ENCODE assay signal across 21 cellular contexts in the genomic region with DNA sequence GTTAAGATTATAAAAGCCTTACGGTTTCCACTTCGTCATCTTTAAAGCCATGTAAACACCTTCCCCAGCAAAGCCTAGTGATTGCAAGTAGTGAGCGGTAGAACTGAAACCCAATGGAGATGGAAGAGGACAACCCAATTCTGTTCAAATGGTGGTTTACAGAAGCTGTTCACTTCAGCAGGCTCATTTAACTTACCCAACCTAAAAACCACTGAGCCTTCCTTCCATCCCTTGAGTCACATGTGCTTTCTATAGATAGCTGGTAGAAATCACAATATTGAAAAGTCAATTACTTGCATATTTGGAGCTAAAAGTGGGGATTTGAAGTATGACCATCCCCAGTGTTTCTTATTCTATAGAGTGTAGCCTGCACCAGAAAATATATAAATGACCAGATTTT.
"Had no signal": no experiment of that assay in that cellular context is flagged by ENCODE, and none has a peak within 500 bp of the region (broad histone marks: within the 10 kb centered on the region; RNA-seq: fewer than 3 reads in every experiment).

No MANE protein-coding gene starts in this region.

- ATAC-seq: activated CD8-positive, alpha-beta T cell treated with anti-CD3 and anti-CD28 coated beads, Interleukin-2, amount 10 ng/mL, durations not matched to agents 7 days and 5 days; activated naive CD4-positive, alpha-beta T cell treated with anti-CD3 and anti-CD28 coated beads, Interleukin-2, amount 50 U/mL, for 72 hours; activated T-cell treated with anti-CD3 and anti-CD28 coated beads, Interleukin-2, amount 50 U/mL, for 72 hours; body of pancreas; esophagus mucosa; left lung; pancreas; sciatic nerve; upper lobe of right lung had no signal

- H3K27ac ChIP-seq: body of pancreas, colonic mucosa, hepatocyte, left lung, pancreas, spleen, stomach, thoracic aorta, upper lobe of right lung had no signal

- DNase-seq: activated CD4-positive, alpha-beta T cell treated with anti-CD3 and anti-CD28 coated beads, Interleukin-2, amount 10 ng/mL, durations not matched to agents 24 days and 14 days; activated CD4-positive, CD25-positive, alpha-beta regulatory T cell; activated CD8-positive, alpha-beta memory T cell treated with anti-CD3 and anti-CD28 coated beads, Interleukin-2, amount 50 U/mL, for 4 hours; activated CD8-positive, alpha-beta T cell treated with anti-CD3 and anti-CD28 coated beads, Interleukin-2, amount 10 ng/mL, durations not matched to agents 7 days and 5 days; activated gamma-delta T cell; activated T-cell treated with anti-CD3 and anti-CD28 coated beads, Interleukin-2, amount 50 U/mL, for 72 hours; body of pancreas; caudate nucleus; colonic mucosa; kidney; left lung; naive B cell; pancreas; spleen; stomach; upper lobe of right lung had no signal

- H3K4me3 ChIP-seq: body of pancreas, colonic mucosa, hepatocyte, left lung, pancreas, spleen, stomach, thoracic aorta, upper lobe of right lung had no signal

- H3K27me3 ChIP-seq: body of pancreas, colonic mucosa, hepatocyte, left lung, pancreas, spleen, stomach, upper lobe of right lung had no signal
